8 cellular contexts compared by ENCODE assay signal in the genomic region with DNA sequence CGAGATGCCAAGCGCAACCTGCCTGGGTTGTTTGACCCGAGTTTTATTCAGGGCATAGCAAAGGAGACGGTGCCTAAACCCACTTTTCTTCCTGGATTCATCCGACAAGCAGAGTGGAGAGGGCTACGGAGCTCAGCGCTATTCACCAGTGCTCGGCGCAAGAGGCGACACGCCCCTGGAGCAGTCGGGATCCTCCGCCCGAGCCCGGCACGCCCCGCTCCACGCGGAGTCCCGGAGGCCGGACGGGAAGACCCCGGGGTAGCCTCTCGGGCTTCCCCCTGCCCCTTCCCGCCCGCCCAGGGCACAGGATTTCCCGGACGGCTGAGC. TPM values are rescaled to one million over a fixed set of nuclear protein-coding genes. Genes with fewer than 3 reads are reported as not detected.
DNase-seq lines count a peak whose midpoint lies in the region; ATAC-seq and TF ChIP-seq lines count a peak whose summit lies in the region.

No MANE protein-coding gene starts in this region.

- no peaks in the 10 kb centered on the region for H3K36me3 Mint-ChIP-seq in brain

- H3K4me1 Mint-ChIP-seq in brain = peaks cover 66% of the 10 kb centered on the region

- POLR2A ChIA-PET in RWPE1 (lab: Yijun Ruan, JAX; ENCODE audit: low non-redundant PET) (interaction anchor here (0.6 to 1.9 kb wide), 4 partner anchors 8 to 1750 kb away, joined by 3 to 10 read pairs (median 4); no protein-coding TSS in a partner anchor), GM10248 (lab: Yijun Ruan, JAX) (interaction anchor here (0.9 to 1.8 kb wide), 2 partner anchors 8 to 10 kb away, joined by 3 to 10 read pairs; no protein-coding TSS in a partner anchor)

- peaks cover 0 to 4% (median 0%) of the 10 kb centered on the region in 5 experiments for H3K9me3 Mint-ChIP-seq in brain

- peak overlapping the region; percentile 90 for H3K27ac ChIP-seq in RWPE1

- peak overlapping the region; percentile 87 to 94 (median 92) for H3K4me3 Mint-ChIP-seq in brain

- peak; percentile 58 for DNase-seq in Ammon's horn (ENCODE audit: low spot score)
- peak; percentile 76 for DNase-seq in RWPE1 (ENCODE audit: low spot score)
- DNase-seq in skeletal muscle cell (ENCODE audit: low read depth) = no peak
- DNase-seq in GM10248 (ENCODE audit: extremely low spot score) = no peak

- TF ChIP-seq CTCF in RWPE1 (conservative IDR thresholded peaks at IDR 0.05; ENCODE audit: low read depth) = no peak
- no peak for TF ChIP-seq CTCF in brain (conservative IDR thresholded peaks at IDR 0.05)
- no peak for TF ChIP-seq CTCF in GM10248 (IDR thresholded peaks at IDR 0.05; ENCODE audit: control extremely low read depth, extremely low read depth, low read depth, missing control alignments)

- H3K4me3 ChIP-seq in iPS-18c (ENCODE audit: insufficient read depth, low read depth, low read length) = peak overlapping the region; percentile 78
- peak overlapping the region; percentile 72 for H3K4me3 ChIP-seq in skeletal muscle cell (ENCODE audit: low read depth, low read length)

- peak; percentile 51 for ATAC-seq in GM18907 (IDR thresholded peaks at IDR 0.05; ENCODE audit: unreplicated experiment)
- peak; percentile 25 for ATAC-seq in HG03175 (IDR thresholded peaks at IDR 0.05; ENCODE audit: unreplicated experiment)

- H3K27me3 Mint-ChIP-seq in brain = peaks cover 16% of the 10 kb centered on the region

- H3K27ac Mint-ChIP-seq in brain = peak overlapping the region; percentile 65 to 95 (median 88)

- CTCF ChIA-PET in RWPE1 (lab: Yijun Ruan, JAX) = interaction anchor here (0.9 to 1.2 kb wide), 2 partner anchors 11 to 163 kb away, joined by 3 read pairs; no protein-coding TSS in a partner anchor
- CTCF ChIA-PET in GM10248 (lab: Yijun Ruan, JAX) = interaction anchor here (0.7 to 2.4 kb wide), 7 partner anchors 8 to 172 kb away, joined by 3 to 9 read pairs (median 5); no protein-coding TSS in a partner anchor

- H3K9me3 ChIP-seq in iPS-18c (ENCODE audit: control insufficient read depth, insufficient read depth, low read length) = peaks cover 2% of the 10 kb centered on the region

RNA-seq across cellular contexts. Expression of a gene that starts 0.5 kb away (rescaled TPM):
- 9.8 TPM for polyA plus RNA-seq in brain (ENCODE audit: insufficient read depth, low read depth, low replicate concordance)

Comparison
In these comparisons a context has a peak if more than half of its experiments do, and no peak if none do; other contexts are left out.
1. DNase-seq: peak in Ammon's horn (single experiment) and RWPE1 (single experiment); none in skeletal muscle cell (single experiment) and GM10248 (single experiment).